In the genomic region with DNA sequence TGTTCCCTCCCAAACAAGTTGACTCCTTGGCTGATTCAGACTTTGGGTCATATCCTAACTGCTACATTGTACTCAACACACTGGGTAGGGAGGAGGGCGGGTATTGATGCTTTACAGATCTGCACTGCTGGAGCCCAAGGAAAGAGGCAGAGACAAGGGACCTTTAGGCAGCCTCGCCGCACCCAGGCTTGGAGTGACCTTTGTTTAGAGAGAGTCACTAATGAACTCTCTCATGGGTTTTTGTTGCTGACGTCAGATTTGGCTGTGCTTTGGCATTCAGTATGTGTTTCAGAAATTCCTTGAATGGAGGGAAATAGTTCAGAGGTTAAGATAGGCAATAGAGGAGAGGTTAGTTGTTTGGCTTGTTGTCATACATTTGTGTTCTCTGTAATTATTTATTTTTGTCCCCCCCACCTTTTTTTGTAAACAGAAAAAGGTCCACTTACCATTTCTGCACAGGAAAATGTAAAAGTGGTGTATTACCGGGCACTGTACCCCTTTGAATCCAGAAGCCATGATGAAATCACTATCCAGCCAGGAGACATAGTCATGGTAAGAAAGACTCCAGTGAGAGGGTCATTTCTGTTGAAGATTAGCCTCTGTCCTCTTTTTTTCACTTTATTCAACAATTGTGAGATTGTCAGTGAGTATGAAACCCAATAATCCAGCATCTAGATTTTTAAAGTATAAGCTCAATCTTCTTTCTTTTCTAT, we compare ENCODE assay signal across 1 cellular context.
TF ChIP-seq lines count a peak whose summit lies in the region.

No MANE protein-coding gene starts in this region.

TF ChIP-seq in A549, 52 proteins besides CTCF, POLR2A, EP300 and RAD21 (continued from another document):
- TF ChIP-seq, protein P1, sequence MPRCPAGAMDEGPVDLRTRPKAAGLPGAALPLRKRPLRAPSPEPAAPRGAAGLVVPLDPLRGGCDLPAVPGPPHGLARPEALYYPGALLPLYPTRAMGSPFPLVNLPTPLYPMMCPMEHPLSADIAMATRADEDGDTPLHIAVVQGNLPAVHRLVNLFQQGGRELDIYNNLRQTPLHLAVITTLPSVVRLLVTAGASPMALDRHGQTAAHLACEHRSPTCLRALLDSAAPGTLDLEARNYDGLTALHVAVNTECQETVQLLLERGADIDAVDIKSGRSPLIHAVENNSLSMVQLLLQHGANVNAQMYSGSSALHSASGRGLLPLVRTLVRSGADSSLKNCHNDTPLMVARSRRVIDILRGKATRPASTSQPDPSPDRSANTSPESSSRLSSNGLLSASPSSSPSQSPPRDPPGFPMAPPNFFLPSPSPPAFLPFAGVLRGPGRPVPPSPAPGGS (IDR thresholded peaks at IDR 0.05): no peak
